Comparison of ENCODE assay signal across 1 cellular context in the genomic region with DNA sequence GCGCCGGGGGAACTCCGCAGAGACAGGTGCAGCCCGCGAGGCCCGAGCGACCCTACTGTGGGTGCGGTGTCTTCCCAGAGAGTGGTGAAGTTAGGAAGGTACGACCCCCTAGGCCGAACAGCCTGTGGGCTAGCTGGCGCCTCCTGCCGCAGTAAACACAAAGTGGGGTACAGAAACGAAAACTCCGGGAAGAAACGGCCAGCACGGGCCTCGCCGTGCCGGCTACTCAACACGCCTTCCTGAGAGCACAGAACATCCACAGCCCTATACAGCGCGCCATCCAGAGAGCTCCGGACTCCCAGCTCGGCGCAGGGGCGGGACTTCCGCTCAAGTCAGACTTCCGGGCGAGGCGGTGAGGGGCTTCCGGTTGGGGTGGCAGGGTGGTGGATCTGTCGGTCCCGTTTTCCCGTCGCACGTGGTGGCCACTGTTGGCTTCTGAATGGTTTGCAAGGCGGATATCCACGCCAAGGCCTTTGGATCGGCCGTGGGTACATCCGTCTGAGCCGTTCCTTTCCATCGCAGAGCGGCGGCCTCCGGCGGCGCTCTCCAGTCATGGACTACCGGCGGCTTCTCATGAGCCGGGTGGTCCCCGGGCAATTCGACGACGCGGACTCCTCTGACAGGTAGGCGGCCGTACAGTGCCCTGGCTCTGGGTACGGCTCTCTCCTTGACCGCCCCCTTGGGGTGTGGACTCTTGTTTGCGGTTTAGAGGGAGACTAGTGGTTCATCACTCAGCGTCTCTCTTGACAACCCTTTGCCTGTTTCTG.
TF ChIP-seq lines count a peak whose summit lies in the region.

Gene CAGE1, minus strand, starts transcription at position 292 of the 767 bp plus-strand sequence. CDS start 2,569 bp downstream, outside the sequence.
Gene RIOK1, plus strand, starts transcription at position 358 of the 767 bp plus-strand sequence. Its CDS starts 195 bp downstream, at position 553.

TF ChIP-seq in HepG2, 621 proteins besides CTCF, POLR2A, EP300 and RAD21 (continued from another document and continues in another):
- TF ChIP-seq, protein P1, sequence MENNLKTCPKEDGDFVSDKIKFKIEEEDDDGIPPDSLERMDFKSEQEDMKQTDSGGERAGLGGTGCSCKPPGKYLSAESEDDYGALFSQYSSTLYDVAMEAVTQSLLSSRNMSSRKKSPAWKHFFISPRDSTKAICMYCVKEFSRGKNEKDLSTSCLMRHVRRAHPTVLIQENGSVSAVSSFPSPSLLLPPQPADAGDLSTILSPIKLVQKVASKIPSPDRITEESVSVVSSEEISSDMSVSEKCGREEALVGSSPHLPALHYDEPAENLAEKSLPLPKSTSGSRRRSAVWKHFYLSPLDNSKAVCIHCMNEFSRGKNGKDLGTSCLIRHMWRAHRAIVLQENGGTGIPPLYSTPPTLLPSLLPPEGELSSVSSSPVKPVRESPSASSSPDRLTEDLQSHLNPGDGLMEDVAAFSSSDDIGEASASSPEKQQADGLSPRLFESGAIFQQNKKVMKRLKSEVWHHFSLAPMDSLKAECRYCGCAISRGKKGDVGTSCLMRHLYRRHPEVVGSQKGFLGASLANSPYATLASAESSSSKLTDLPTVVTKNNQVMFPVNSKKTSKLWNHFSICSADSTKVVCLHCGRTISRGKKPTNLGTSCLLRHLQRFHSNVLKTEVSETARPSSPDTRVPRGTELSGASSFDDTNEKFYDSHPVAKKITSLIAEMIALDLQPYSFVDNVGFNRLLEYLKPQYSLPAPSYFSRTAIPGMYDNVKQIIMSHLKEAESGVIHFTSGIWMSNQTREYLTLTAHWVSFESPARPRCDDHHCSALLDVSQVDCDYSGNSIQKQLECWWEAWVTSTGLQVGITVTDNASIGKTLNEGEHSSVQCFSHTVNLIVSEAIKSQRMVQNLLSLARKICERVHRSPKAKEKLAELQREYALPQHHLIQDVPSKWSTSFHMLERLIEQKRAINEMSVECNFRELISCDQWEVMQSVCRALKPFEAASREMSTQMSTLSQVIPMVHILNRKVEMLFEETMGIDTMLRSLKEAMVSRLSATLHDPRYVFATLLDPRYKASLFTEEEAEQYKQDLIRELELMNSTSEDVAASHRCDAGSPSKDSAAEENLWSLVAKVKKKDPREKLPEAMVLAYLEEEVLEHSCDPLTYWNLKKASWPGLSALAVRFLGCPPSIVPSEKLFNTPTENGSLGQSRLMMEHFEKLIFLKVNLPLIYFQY (CRISPR knock-in tag; IDR thresholded peaks at IDR 0.05; ENCODE audit: borderline replicate concordance), result peak; percentile 75
- TF ChIP-seq ZNF496 (CRISPR knock-in tag; IDR thresholded peaks at IDR 0.05; ENCODE audit: insufficient replicate concordance) (no peak), NAIF1 (CRISPR knock-in tag; IDR thresholded peaks at IDR 0.05; ENCODE audit: borderline replicate concordance) (peak; percentile 40; the same call in 1 of the 2 replicates), KLF9 (CRISPR knock-in tag; IDR thresholded peaks at IDR 0.05; ENCODE audit: low read depth) (0 out of 2 replicates have a peak, but pooled peaks have one; percentile 78), SYNCRIP (IDR thresholded peaks at IDR 0.05; ENCODE audit: insufficient read depth, low read depth, low read length) (no peak), MAFF (IDR thresholded peaks at IDR 0.05; ENCODE audit: low read depth, low read length) (no peak), ZSCAN29 (CRISPR knock-in tag; conservative IDR thresholded peaks at IDR 0.05) (peak; percentile 95), SRF (IDR thresholded peaks at IDR 0.05; ENCODE audit: low read depth, low read length) (no peak), ZFP62 (CRISPR knock-in tag; IDR thresholded peaks at IDR 0.05) (no peak), KMT2A (CRISPR knock-in tag; IDR thresholded peaks at IDR 0.05) (peak; percentile 94), IKZF1 (IDR thresholded peaks at IDR 0.05) (no peak), ZKSCAN1 (IDR thresholded peaks at IDR 0.05; ENCODE audit: low read length) (peak; percentile 50; the same call in 1 of the 2 replicates), HMG20A (CRISPR knock-in tag; IDR thresholded peaks at IDR 0.05; ENCODE audit: borderline replicate concordance) (peak; percentile 14; the same call in 1 of the 2 replicates), HNF4G (IDR thresholded peaks at IDR 0.05; ENCODE audit: borderline replicate concordance, low read depth, low read length) (no peak; the same call in 1 of the 2 replicates), HNF4G (CRISPR knock-in tag; IDR thresholded peaks at IDR 0.05; ENCODE audit: borderline replicate concordance, low read depth) (no peak; the same call in 1 of the 2 replicates), SALL1 (CRISPR knock-in tag; IDR thresholded peaks at IDR 0.05) (peak; percentile 99), SP2 (CRISPR knock-in tag; IDR thresholded peaks at IDR 0.05) (peak; percentile 96), RARG (CRISPR knock-in tag; IDR thresholded peaks at IDR 0.05; ENCODE audit: low read depth) (peak; percentile 79; the same call in 1 of the 2 replicates), SIX1 (CRISPR knock-in tag; IDR thresholded peaks at IDR 0.05; ENCODE audit: borderline replicate concordance) (peak; percentile 64), RBM39 (IDR thresholded peaks at IDR 0.05; ENCODE audit: low read depth, low read length, poor library complexity, severe bottlenecking) (peak; percentile 89), NRL (CRISPR knock-in tag; IDR thresholded peaks at IDR 0.05; ENCODE audit: borderline replicate concordance) (peak; percentile 96), ZNF282 (IDR thresholded peaks at IDR 0.05; ENCODE audit: partially characterized antibody) (no peak), ZNF572 (CRISPR knock-in tag; IDR thresholded peaks at IDR 0.05) (peak; percentile 75), ZNF644 (CRISPR knock-in tag; IDR thresholded peaks at IDR 0.05; ENCODE audit: low read depth) (peak; percentile 16; the same call in 1 of the 2 replicates), ZNF652 (CRISPR knock-in tag; IDR thresholded peaks at IDR 0.05; ENCODE audit: borderline replicate concordance, low read depth) (0 out of 2 replicates have a peak, but pooled peaks have one; percentile 42), AHR (CRISPR knock-in tag; IDR thresholded peaks at IDR 0.05) (peak; percentile 96), TBX2 (CRISPR knock-in tag; IDR thresholded peaks at IDR 0.05; ENCODE audit: borderline replicate concordance) (peak; percentile 95), ZNF672 (CRISPR knock-in tag; IDR thresholded peaks at IDR 0.05) (peak; percentile 90)
- TF ChIP-seq, protein P2, sequence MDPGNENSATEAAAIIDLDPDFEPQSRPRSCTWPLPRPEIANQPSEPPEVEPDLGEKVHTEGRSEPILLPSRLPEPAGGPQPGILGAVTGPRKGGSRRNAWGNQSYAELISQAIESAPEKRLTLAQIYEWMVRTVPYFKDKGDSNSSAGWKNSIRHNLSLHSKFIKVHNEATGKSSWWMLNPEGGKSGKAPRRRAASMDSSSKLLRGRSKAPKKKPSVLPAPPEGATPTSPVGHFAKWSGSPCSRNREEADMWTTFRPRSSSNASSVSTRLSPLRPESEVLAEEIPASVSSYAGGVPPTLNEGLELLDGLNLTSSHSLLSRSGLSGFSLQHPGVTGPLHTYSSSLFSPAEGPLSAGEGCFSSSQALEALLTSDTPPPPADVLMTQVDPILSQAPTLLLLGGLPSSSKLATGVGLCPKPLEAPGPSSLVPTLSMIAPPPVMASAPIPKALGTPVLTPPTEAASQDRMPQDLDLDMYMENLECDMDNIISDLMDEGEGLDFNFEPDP (CRISPR knock-in tag; conservative IDR thresholded peaks at IDR 0.05), result no peak
- TF ChIP-seq, protein P3, sequence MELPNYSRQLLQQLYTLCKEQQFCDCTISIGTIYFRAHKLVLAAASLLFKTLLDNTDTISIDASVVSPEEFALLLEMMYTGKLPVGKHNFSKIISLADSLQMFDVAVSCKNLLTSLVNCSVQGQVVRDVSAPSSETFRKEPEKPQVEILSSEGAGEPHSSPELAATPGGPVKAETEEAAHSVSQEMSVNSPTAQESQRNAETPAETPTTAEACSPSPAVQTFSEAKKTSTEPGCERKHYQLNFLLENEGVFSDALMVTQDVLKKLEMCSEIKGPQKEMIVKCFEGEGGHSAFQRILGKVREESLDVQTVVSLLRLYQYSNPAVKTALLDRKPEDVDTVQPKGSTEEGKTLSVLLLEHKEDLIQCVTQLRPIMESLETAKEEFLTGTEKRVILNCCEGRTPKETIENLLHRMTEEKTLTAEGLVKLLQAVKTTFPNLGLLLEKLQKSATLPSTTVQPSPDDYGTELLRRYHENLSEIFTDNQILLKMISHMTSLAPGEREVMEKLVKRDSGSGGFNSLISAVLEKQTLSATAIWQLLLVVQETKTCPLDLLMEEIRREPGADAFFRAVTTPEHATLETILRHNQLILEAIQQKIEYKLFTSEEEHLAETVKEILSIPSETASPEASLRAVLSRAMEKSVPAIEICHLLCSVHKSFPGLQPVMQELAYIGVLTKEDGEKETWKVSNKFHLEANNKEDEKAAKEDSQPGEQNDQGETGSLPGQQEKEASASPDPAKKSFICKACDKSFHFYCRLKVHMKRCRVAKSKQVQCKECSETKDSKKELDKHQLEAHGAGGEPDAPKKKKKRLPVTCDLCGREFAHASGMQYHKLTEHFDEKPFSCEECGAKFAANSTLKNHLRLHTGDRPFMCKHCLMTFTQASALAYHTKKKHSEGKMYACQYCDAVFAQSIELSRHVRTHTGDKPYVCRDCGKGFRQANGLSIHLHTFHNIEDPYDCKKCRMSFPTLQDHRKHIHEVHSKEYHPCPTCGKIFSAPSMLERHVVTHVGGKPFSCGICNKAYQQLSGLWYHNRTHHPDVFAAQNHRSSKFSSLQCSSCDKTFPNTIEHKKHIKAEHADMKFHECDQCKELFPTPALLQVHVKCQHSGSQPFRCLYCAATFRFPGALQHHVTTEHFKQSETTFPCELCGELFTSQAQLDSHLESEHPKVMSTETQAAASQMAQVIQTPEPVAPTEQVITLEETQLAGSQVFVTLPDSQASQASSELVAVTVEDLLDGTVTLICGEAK (IDR thresholded peaks at IDR 0.05), result peak; percentile 93
- TF ChIP-seq, protein P3 (CRISPR knock-in tag; IDR thresholded peaks at IDR 0.05), result peak; percentile 89
- TF ChIP-seq, protein P4, sequence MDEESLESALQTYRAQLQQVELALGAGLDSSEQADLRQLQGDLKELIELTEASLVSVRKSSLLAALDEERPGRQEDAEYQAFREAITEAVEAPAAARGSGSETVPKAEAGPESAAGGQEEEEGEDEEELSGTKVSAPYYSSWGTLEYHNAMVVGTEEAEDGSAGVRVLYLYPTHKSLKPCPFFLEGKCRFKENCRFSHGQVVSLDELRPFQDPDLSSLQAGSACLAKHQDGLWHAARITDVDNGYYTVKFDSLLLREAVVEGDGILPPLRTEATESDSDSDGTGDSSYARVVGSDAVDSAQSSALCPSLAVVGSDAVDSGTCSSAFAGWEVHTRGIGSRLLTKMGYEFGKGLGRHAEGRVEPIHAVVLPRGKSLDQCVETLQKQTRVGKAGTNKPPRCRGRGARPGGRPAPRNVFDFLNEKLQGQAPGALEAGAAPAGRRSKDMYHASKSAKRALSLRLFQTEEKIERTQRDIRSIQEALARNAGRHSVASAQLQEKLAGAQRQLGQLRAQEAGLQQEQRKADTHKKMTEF (CRISPR knock-in tag; IDR thresholded peaks at IDR 0.05), result peak; percentile 95
- TF ChIP-seq, protein P5, sequence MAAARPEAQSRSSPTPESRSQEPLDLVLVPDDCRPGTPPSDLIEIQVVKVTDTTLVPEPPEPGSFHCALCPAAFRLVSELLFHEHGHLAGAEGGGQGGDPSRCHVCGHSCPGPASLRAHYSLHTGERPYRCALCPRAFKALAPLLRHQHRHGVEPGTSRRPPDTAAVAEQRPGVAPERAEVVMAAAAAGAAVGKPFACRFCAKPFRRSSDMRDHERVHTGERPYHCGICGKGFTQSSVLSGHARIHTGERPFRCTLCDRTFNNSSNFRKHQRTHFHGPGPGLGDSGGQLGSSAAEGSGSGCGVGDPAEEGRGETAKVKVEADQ (CRISPR knock-in tag; IDR thresholded peaks at IDR 0.05; ENCODE audit: borderline replicate concordance), result peak; percentile 97
- TF ChIP-seq, protein P6, sequence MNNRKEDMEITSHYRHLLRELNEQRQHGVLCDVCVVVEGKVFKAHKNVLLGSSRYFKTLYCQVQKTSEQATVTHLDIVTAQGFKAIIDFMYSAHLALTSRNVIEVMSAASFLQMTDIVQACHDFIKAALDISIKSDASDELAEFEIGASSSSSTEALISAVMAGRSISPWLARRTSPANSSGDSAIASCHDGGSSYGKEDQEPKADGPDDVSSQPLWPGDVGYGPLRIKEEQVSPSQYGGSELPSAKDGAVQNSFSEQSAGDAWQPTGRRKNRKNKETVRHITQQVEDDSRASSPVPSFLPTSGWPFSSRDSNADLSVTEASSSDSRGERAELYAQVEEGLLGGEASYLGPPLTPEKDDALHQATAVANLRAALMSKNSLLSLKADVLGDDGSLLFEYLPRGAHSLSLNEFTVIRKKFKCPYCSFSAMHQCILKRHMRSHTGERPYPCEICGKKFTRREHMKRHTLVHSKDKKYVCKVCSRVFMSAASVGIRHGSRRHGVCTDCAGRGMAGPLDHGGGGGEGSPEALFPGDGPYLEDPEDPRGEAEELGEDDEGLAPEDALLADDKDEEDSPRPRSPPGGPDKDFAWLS (CRISPR knock-in tag; IDR thresholded peaks at IDR 0.05; ENCODE audit: borderline replicate concordance), result 0 out of 2 replicates have a peak, but pooled peaks have one; percentile 77
